25 cellular contexts compared by ENCODE assay signal in genomic region chr3:142657033-142657432, GRCh38.
DNase-seq lines count a peak whose midpoint lies in the region; ATAC-seq and TF ChIP-seq lines count a peak whose summit lies in the region.
"Had no signal": no experiment of that assay in that cellular context is flagged by ENCODE, and none has a peak within 500 bp of the region (broad histone marks: within the 10 kb centered on the region; RNA-seq: fewer than 3 reads in every experiment).

No MANE protein-coding gene starts in this region.

- H3K36me3 Mint-ChIP-seq in chondrocyte (ENCODE audit: low read depth) (no peaks in the 10 kb centered on the region), MCF 10A (ENCODE audit: insufficient read depth, unreplicated experiment) (no peaks in the 10 kb centered on the region)
- H3K36me3 Mint-ChIP-seq in activated T-helper 17 cell treated with anti-CD3 and anti-CD28 coated beads, Interleukin-2, amount 50 U/mL, for 72 hours (ENCODE audit: low read depth), result no peaks in the 10 kb centered on the region
- H3K36me3 Mint-ChIP-seq: CD14-positive monocyte had no signal

- DNase-seq in DMS 273 (lab: John Stamatoyannopoulos, UW; ENCODE audit: unreplicated experiment) (peak; percentile 19), DMS 273 treated with DMSO at 0.1 percent for 48 hours (lab: John Stamatoyannopoulos, UW) (no peak), NCI-H2029 treated with DMSO at 0.1 percent for 48 hours (lab: John Stamatoyannopoulos, UW) (peak; percentile 48), chondrocyte (ENCODE audit: low spot score) (no peak), SKM-1 (lab: John Stamatoyannopoulos, UW; ENCODE audit: unreplicated experiment) (no peak), MCF 10A (ENCODE audit: unreplicated experiment) (no peak), uterus (no peak)
- DNase-seq: activated CD4-positive, alpha-beta T cell treated with anti-CD3 and anti-CD28 coated beads, Interleukin-2, amount 50 U/mL, for 48 hours; activated CD4-positive, CD25-positive, alpha-beta regulatory T cell treated with anti-CD3 and anti-CD28 coated beads, Interleukin-2, amount 50 U/mL, for 72 hours; activated T-cell treated with anti-CD3 and anti-CD28 coated beads, Interleukin-2, amount 50 U/mL, for 48 hours; dermis blood vessel endothelial cell; NCI-H1417 treated with DMSO at 0.1 percent for 48 hours; NCI-H526; nephron progenitor cell; PC-9; Right ventricle myocardium superior; stimulated activated CD4-positive, alpha-beta T cell treated with anti-CD3 and anti-CD28 coated beads, Interleukin-4, amount 100 ng/mL, for 24 hours; T-helper 2 cell had no signal

- H3K9me3 ChIP-seq in uterus, result no peaks in the 10 kb centered on the region
- H3K9me3 ChIP-seq: tibial nerve had no signal

- no peaks in the 10 kb centered on the region for H3K9me3 Mint-ChIP-seq in chondrocyte (ENCODE audit: low read depth)
- no peaks in the 10 kb centered on the region for H3K9me3 Mint-ChIP-seq in MCF 10A (ENCODE audit: unreplicated experiment)
- H3K9me3 Mint-ChIP-seq in activated T-helper 17 cell treated with anti-CD3 and anti-CD28 coated beads, Interleukin-2, amount 50 U/mL, for 72 hours, result no peaks in the 10 kb centered on the region
- H3K9me3 Mint-ChIP-seq: CD14-positive monocyte; central memory CD8-positive, alpha-beta T cell; nephron progenitor cell had no signal

- H3K4me1 Mint-ChIP-seq in chondrocyte (ENCODE audit: low read depth) (peaks cover 8% of the 10 kb centered on the region), MCF 10A (ENCODE audit: insufficient read depth, unreplicated experiment) (no peaks in the 10 kb centered on the region)
- H3K4me1 Mint-ChIP-seq in activated T-helper 17 cell treated with anti-CD3 and anti-CD28 coated beads, Interleukin-2, amount 50 U/mL, for 72 hours, result no peaks in the 10 kb centered on the region
- H3K4me1 Mint-ChIP-seq: central memory CD8-positive, alpha-beta T cell; nephron progenitor cell had no signal

- CTCF ChIA-PET in MCF 10A (lab: Yijun Ruan, JAX), result interaction anchor here (0.5 to 0.9 kb wide), 2 partner anchors 10 to 321 kb away, joined by 3 read pairs; no protein-coding TSS in a partner anchor

- H3K27ac Mint-ChIP-seq in chondrocyte (ENCODE audit: unreplicated experiment), result peak overlapping the region; percentile 59
- H3K27ac Mint-ChIP-seq in MCF 10A (ENCODE audit: low read depth, unreplicated experiment), result no peak overlapping the region
- H3K27ac Mint-ChIP-seq in activated T-helper 17 cell treated with anti-CD3 and anti-CD28 coated beads, Interleukin-2, amount 50 U/mL, for 72 hours, result no peak overlapping the region
- H3K27ac Mint-ChIP-seq: nephron progenitor cell had no signal

- H3K27ac ChIP-seq in uterus, result no peak overlapping the region
- H3K27ac ChIP-seq: 22Rv1, PC-9, tibial nerve had no signal

- POLR2A ChIA-PET in MCF 10A (lab: Yijun Ruan, JAX), result interaction anchor here (1.0 kb wide), 1 partner anchor 18 kb away, joined by 3 read pairs; no protein-coding TSS in a partner anchor

- ATAC-seq in activated T-helper 17 cell treated with anti-CD3 and anti-CD28 coated beads, Interleukin-2, amount 50 U/mL, for 72 hours (replicated peaks), result no peak
- ATAC-seq: GM12878 had no signal

- intact Hi-C loops in MCF 10A (cut with micrococcal nuclease), result no loop called here
- intact Hi-C loops in uterus (cut with DNase I; ENCODE audit: low total_unique reads), result no loop called here

- TF ChIP-seq POLR2A in uterus (IDR thresholded peaks at IDR 0.05), result no peak

- H3K4me1 ChIP-seq in uterus, result no peaks in the 10 kb centered on the region
- H3K4me1 ChIP-seq: tibial nerve had no signal

- H3K4me3 Mint-ChIP-seq in chondrocyte (ENCODE audit: unreplicated experiment), result no peak overlapping the region
- no peak overlapping the region for H3K4me3 Mint-ChIP-seq in MCF 10A (ENCODE audit: unreplicated experiment)
- H3K4me3 Mint-ChIP-seq in activated T-helper 17 cell treated with anti-CD3 and anti-CD28 coated beads, Interleukin-2, amount 50 U/mL, for 72 hours, result no peak overlapping the region
- H3K4me3 Mint-ChIP-seq: CD14-positive monocyte; central memory CD8-positive, alpha-beta T cell; nephron progenitor cell had no signal

- no TSS peak for BruUV-seq in MCF 10A (replicated peaks; lab: Mats Ljungman, UMichigan)

- no peak for TF ChIP-seq CTCF in chondrocyte (IDR thresholded peaks at IDR 0.05)
- no peak for TF ChIP-seq CTCF in MCF 10A (IDR thresholded peaks at IDR 0.05; ENCODE audit: unreplicated experiment)
- no peak for TF ChIP-seq CTCF in uterus (IDR thresholded peaks at IDR 0.05)

- no peak overlapping the region for H3K4me3 ChIP-seq in uterus
- H3K4me3 ChIP-seq: GM12878, lung, PC-9, tibial nerve had no signal

- H3K36me3 ChIP-seq in uterus, result no peaks in the 10 kb centered on the region
- H3K36me3 ChIP-seq: tibial nerve had no signal

- H3K27me3 Mint-ChIP-seq in chondrocyte (ENCODE audit: low read depth) (no peaks in the 10 kb centered on the region), MCF 10A (ENCODE audit: insufficient read depth, unreplicated experiment) (no peaks in the 10 kb centered on the region)
- no peaks in the 10 kb centered on the region for H3K27me3 Mint-ChIP-seq in activated T-helper 17 cell treated with anti-CD3 and anti-CD28 coated beads, Interleukin-2, amount 50 U/mL, for 72 hours
- H3K27me3 Mint-ChIP-seq: central memory CD8-positive, alpha-beta T cell had no signal

- H3K27me3 ChIP-seq in uterus, result no peaks in the 10 kb centered on the region
- H3K27me3 ChIP-seq: tibial nerve had no signal

Comparison
In these comparisons a context has a peak if more than half of its experiments do, and no peak if none do; other contexts are left out.
1. DNase-seq: peak in DMS 273 (single experiment) and NCI-H2029 treated with DMSO at 0.1 percent for 48 hours (single experiment); none in DMS 273 treated with DMSO at 0.1 percent for 48 hours (single experiment), chondrocyte (single experiment), SKM-1 (single experiment), MCF 10A (single experiment) and uterus (0 of 2).